25 cellular contexts compared by ENCODE assay signal in genomic region chr6:122734529-122735203, GRCh38. TPM values are rescaled to one million over a fixed set of nuclear protein-coding genes. Genes with fewer than 3 reads are reported as not detected.
DNase-seq lines count a peak whose midpoint lies in the region; FAIRE-seq and TF ChIP-seq lines count a peak whose summit lies in the region.
"Had no signal": no experiment of that assay in that cellular context is flagged by ENCODE, and none has a peak within 500 bp of the region (broad histone marks: within the 10 kb centered on the region; RNA-seq: fewer than 3 reads in every experiment).

No MANE protein-coding gene starts in this region.

- H3K56ac ChIP-seq in H1 (replicated peaks; ENCODE audit: insufficient read length, low read depth, low read length): no peak overlapping the region

- H3K36me3 ChIP-seq in ACC112 (ENCODE audit: insufficient read depth, low read length) (no peaks in the 10 kb centered on the region), H1 (ENCODE audit: control insufficient read depth in 2 of 4, insufficient read depth in 4 of 4, low read length in 3 of 4) (no peaks in the 10 kb centered on the region), mesodermal cell (ENCODE audit: control insufficient read depth, insufficient read depth, low read length) (no peaks in the 10 kb centered on the region), GM23248 (ENCODE audit: low read depth) (no peaks in the 10 kb centered on the region)
- H3K36me3 ChIP-seq: gastroesophageal sphincter, left ventricle myocardium inferior, pancreas, right lobe of liver had no signal

- H3K79me2 ChIP-seq in ACC112 (ENCODE audit: control insufficient read depth, insufficient read depth, low read length, unreplicated experiment) (no peaks in the 10 kb centered on the region), H1 (ENCODE audit: control insufficient read depth in 1 of 2, insufficient read depth in 2 of 2, low read length in 2 of 2) (no peaks in the 10 kb centered on the region), GM23248 (ENCODE audit: insufficient read depth) (no peaks in the 10 kb centered on the region)

- H3K18ac ChIP-seq in H1 (ENCODE audit: extremely low read depth, low read length): no peak overlapping the region

- H3K4me1 ChIP-seq in ACC112 (ENCODE audit: control insufficient read depth, insufficient read depth, low read length, unreplicated experiment) (no peaks in the 10 kb centered on the region), H1 (replicated peaks in 1 of 4; ENCODE audit: control insufficient read depth in 3 of 4, insufficient read depth in 4 of 4, low read length in 3 of 4) (peaks cover 2 to 7% (median 6%) of the 10 kb centered on the region in 4 experiments; a peak in 5 of 7 replicates), mesodermal cell (ENCODE audit: control insufficient read depth, insufficient read depth, low read length, poor library complexity, severe bottlenecking) (no peaks in the 10 kb centered on the region), GM23248 (ENCODE audit: insufficient read depth) (no peaks in the 10 kb centered on the region)
- H3K4me1 ChIP-seq: gastroesophageal sphincter, left ventricle myocardium inferior, pancreas, right lobe of liver had no signal

- H4K91ac ChIP-seq in H1 (replicated peaks; ENCODE audit: insufficient read length, low read length): peak overlapping the region; percentile 15

- no peaks in the 10 kb centered on the region for H4K20me1 ChIP-seq in H1 (replicated peaks in 1 of 2; ENCODE audit: control insufficient read depth in 1 of 2, insufficient read depth in 2 of 2, low read length in 2 of 2)
- no peaks in the 10 kb centered on the region for H4K20me1 ChIP-seq in GM23248 (ENCODE audit: insufficient read depth)

- POLR2A ChIA-PET in H1 (lab: Charles Lee; ENCODE audit: partially characterized antibody): no interaction called here

- H3F3A ChIP-seq in GM23248 (ENCODE audit: insufficient read depth): no peaks in the 10 kb centered on the region

- H2AFZ ChIP-seq in ACC112 (ENCODE audit: low read length, unreplicated experiment) (peak overlapping the region; percentile 16), H1 (ENCODE audit: low read length) (0 out of 2 replicates have a peak overlapping the region, but pooled peaks have one; percentile 51), GM23248 (no peak overlapping the region)

- no peak overlapping the region for H4K8ac ChIP-seq in H1 (ENCODE audit: extremely low read depth, insufficient read depth, low read length)

- H3K9me3 ChIP-seq in H1 (ENCODE audit: insufficient read depth in 2 of 2, low read depth in 1 of 2, low read length in 1 of 2) (no peaks in the 10 kb centered on the region), mesodermal cell (ENCODE audit: control insufficient read depth, low read length) (no peaks in the 10 kb centered on the region), GM23248 (ENCODE audit: low read depth) (no peaks in the 10 kb centered on the region)
- H3K9me3 ChIP-seq: gastroesophageal sphincter, left ventricle myocardium inferior, pancreas, right lobe of liver had no signal

- no peak for TF ChIP-seq EP300 in H1 (IDR thresholded peaks at IDR 0.05; ENCODE audit: borderline replicate concordance in 1 of 2, low read depth in 2 of 2, low read length in 2 of 2)

- 55% methylated on average over 9 of the region's 9 CpGs; no CpG with 5 or more reads in 1 of the 2 experiments for WGBS in H1 (ENCODE audit: extremely low coverage in 1 of 2, insufficient coverage in 1 of 2, insufficient read length in 1 of 2, insufficient replicate concordance in 2 of 2, low coverage in 1 of 2, low lambda C conversion rate in 2 of 2, missing lambda C conversion rate in 1 of 2), 2 experiments
- 73 to 84% methylated on average over 3 of the region's 9 CpGs for WGBS in mesodermal cell (ENCODE audit: insufficient coverage in 2 of 2), 2 experiments
- WGBS in GM23248 (ENCODE audit: low coverage in 1 of 2, low lambda C conversion rate in 2 of 2, missing lambda C conversion rate in 2 of 2), 2 experiments: 19 to 27% methylated on average over 7 to 9 of the region's 9 CpGs

- no peak overlapping the region for H3K14ac ChIP-seq in H1 (ENCODE audit: insufficient read length)

- no peak for FAIRE-seq in H1 (lab: Jason Lieb, UNC)
- FAIRE-seq: astrocyte, colon, endothelial cell of umbilical vein, pancreas had no signal

- peak overlapping the region; percentile 50; the same call in 1 of the 2 replicates for H2BK20ac ChIP-seq in H1 (ENCODE audit: low read length)

- peak overlapping the region; percentile 9 for H4K5ac ChIP-seq in H1 (ENCODE audit: insufficient read length, low read depth, low read length)

- no peak overlapping the region for H2BK120ac ChIP-seq in H1 (replicated peaks; ENCODE audit: low read depth, low read length)

- H3K27me3 ChIP-seq in ACC112 (ENCODE audit: insufficient read depth, low read length) (0 out of 2 replicates have a peak, but pooled peaks cover 4% of the 10 kb centered on the region), H1 (replicated peaks in 1 of 4; ENCODE audit: control insufficient read depth in 3 of 4, extremely low read depth in 1 of 4, insufficient read depth in 3 of 4, low read length in 3 of 4) (no peaks in the 10 kb centered on the region), GM23248 (replicated peaks; ENCODE audit: insufficient read depth) (peaks cover 24% of the 10 kb centered on the region; the same call in 1 of the 2 replicates)
- H3K27me3 ChIP-seq: pancreas, right lobe of liver had no signal

- no peak overlapping the region for H3K4ac ChIP-seq in H1 (replicated peaks; ENCODE audit: insufficient read length, low read depth, low read length)

- TF ChIP-seq POLR2A in H1 (IDR thresholded peaks at IDR 0.05; ENCODE audit: control extremely low read depth in 1 of 2, low read depth in 2 of 2, low read length in 2 of 2): no peak

- no peak overlapping the region for H2BK5ac ChIP-seq in H1 (ENCODE audit: low read depth, low read length)

- TF ChIP-seq CTCF in H1 (IDR thresholded peaks at IDR 0.05; ENCODE audit: control extremely low read depth in 1 of 3, insufficient read depth in 1 of 3, low read depth in 1 of 3, low read length in 3 of 3): no peak

- DNase-seq in NCI-H187 treated with DMSO at 0.1 percent for 48 hours (lab: John Stamatoyannopoulos, UW) (peak; percentile 29), H1 (ENCODE audit: low read depth in 1 of 2, low spot score in 2 of 2) (no peak), NOMO-1 treated with dmso at 0.1 percent for 144 hours (lab: John Stamatoyannopoulos, UW; ENCODE audit: unreplicated experiment) (no peak), GM23248 (no peak), NOMO-1 (lab: John Stamatoyannopoulos, UW; ENCODE audit: unreplicated experiment in 2 of 2) (no peak), NCI-H2196 treated with DMSO at 0.1 percent for 48 hours (lab: John Stamatoyannopoulos, UW; ENCODE audit: unreplicated experiment) (no peak)
- DNase-seq: activated CD4-positive, alpha-beta memory T cell treated with anti-CD3 and anti-CD28 coated beads for 36 hours; activated naive CD4-positive, alpha-beta T cell treated with anti-CD3 and anti-CD28 coated beads, Interleukin-2, amount 10 ng/mL, durations not matched to agents 7 days and 5 days; EL; HCEC 1CT; KG1; left ventricle myocardium inferior; NCI-H1092; NCI-H2227 treated with DMSO at 0.1 percent for 48 hours; pancreas; right lobe of liver; SHP77 treated with DMSO at 0.1 percent for 48 hours; stimulated activated CD4-positive, alpha-beta T cell treated with anti-CD3 and anti-CD28 coated beads, Interleukin-1b, Interleukin-23, amount 100 ng/mL, for 48 hours had no signal

- no peaks in the 10 kb centered on the region for H3K9me2 ChIP-seq in GM23248 (ENCODE audit: insufficient read depth)

- peak overlapping the region; percentile 75; the same call in 1 of the 2 replicates for H2BK12ac ChIP-seq in H1 (ENCODE audit: low read depth, low read length)

- CTCF ChIA-PET in H1 (lab: Charles Lee; ENCODE audit: partially characterized antibody): interaction anchor here (0.6 to 9.4 kb wide), 5 partner anchors 9 to 211 kb away, joined by 3 to 179 read pairs (median 3); no protein-coding TSS in a partner anchor

- H3K27ac ChIP-seq in ACC112 (ENCODE audit: low read depth, low read length) (no peak overlapping the region), H1 (ENCODE audit: low read depth, low read length) (no peak overlapping the region), mesodermal cell (ENCODE audit: low read depth, low read length, severe bottlenecking) (peak overlapping the region; percentile 54), GM23248 (no peak overlapping the region)
- H3K27ac ChIP-seq: gastroesophageal sphincter, left ventricle myocardium inferior, pancreas, right lobe of liver had no signal

- no peak for TF ChIP-seq RAD21 in H1 (IDR thresholded peaks at IDR 0.05 in 1 of 2, conservative IDR thresholded peaks at IDR 0.05 in 1 of 2; ENCODE audit: low read depth in 2 of 2, low read length in 2 of 2)

- in situ Hi-C loops in GM23248 (cut with MboI): no loop called here

- H3K4me3 ChIP-seq in ACC112 (ENCODE audit: low read depth, low read length): no peak overlapping the region
- no peak overlapping the region for H3K4me3 ChIP-seq in H1 (ENCODE audit: extremely low read depth in 1 of 4, insufficient read depth in 2 of 4, low read depth in 3 of 4, low read length in 4 of 4)
- H3K4me3 ChIP-seq in mesodermal cell (ENCODE audit: extremely low read depth, insufficient read depth, low read length, poor library complexity, severe bottlenecking): no peak overlapping the region
- H3K4me3 ChIP-seq in GM23248: no peak overlapping the region
- H3K4me3 ChIP-seq: gastroesophageal sphincter, left ventricle myocardium inferior, pancreas, right lobe of liver had no signal

- H3K23me2 ChIP-seq in H1 (ENCODE audit: low read depth, low read length): no peaks in the 10 kb centered on the region; the same call in 1 of the 2 replicates

- H2AK5ac ChIP-seq in H1 (ENCODE audit: low read depth, low read length): no peak overlapping the region

- no peak overlapping the region; the same call in 1 of the 2 replicates for H2BK15ac ChIP-seq in H1 (ENCODE audit: low read length)

- no peak overlapping the region for H3K23ac ChIP-seq in H1 (ENCODE audit: insufficient read length)

- no peaks in the 10 kb centered on the region for H3K79me1 ChIP-seq in H1 (ENCODE audit: low read depth, low read length)

- H3K9ac ChIP-seq in H1 (replicated peaks in 1 of 4; ENCODE audit: extremely low read depth in 1 of 4, low read depth in 3 of 4, low read length in 3 of 4) (no peak overlapping the region), GM23248 (no peak overlapping the region)

- H3K4me2 ChIP-seq in H1 (ENCODE audit: insufficient read depth in 1 of 2, low read depth in 2 of 2, low read length in 2 of 2): 0 out of 4 replicates have a peak overlapping the region, but pooled peaks of 1 of the 2 experiments have one; percentile 28
- no peak overlapping the region for H3K4me2 ChIP-seq in GM23248 (ENCODE audit: unreplicated experiment)

RNA-seq across cellular contexts. Expression of gene FABP7, which starts 44.9 kb away (rescaled TPM):
- total RNA-seq in H1 (2021; fragmentation: NEBNext Ultra II Directional; extraction: Animal tissue kit (Norgen Biotek cat#: 25700)): 13.1 and 14.0 TPM in 2 replicates
- polyA plus RNA-seq in H1 (2011; rRNA removed) (3.6 and 10.6 TPM in 2 replicates), GM23248 (2016; fragmentation: Nextera tagmentation; extraction: Ambion mirVana) (not detected in 2 replicates)
- 14.1 TPM for polyA plus RNA-seq in H1 (2011; cell fraction: cytosol; rRNA removed)
- 2.1 TPM for polyA plus RNA-seq in H1 (2011; cell fraction: nucleus; rRNA removed)
- 13.7 to 26.6 TPM (median 15.3 TPM) in 4 replicates for polyA plus RNA-seq in H1 (2012, experiment 1 of 2)
- 5.9 TPM for polyA plus RNA-seq in H1 (2012, experiment 2 of 2)
- polyA plus RNA-seq in H1 (2013, experiment 1 of 2): 8.0 TPM
- polyA plus RNA-seq in H1 (2013, experiment 2 of 2): 7.7 TPM
- polyA minus RNA-seq in H1 (2011; rRNA and poly(A)+ RNA removed): 1.6 and 4.9 TPM in 2 replicates
- not detected for polyA minus RNA-seq in H1 (2011; cell fraction: cytosol; rRNA and poly(A)+ RNA removed)
- 1.5 TPM for polyA minus RNA-seq in H1 (2011; cell fraction: nucleus; rRNA and poly(A)+ RNA removed)
- polyA plus RNA-seq in mesodermal cell (2013, experiment 1 of 2): 8.1 TPM
- 6.1 TPM for polyA plus RNA-seq in mesodermal cell (2013, experiment 2 of 2)
- total RNA-seq in GM23248 (2014; rRNA removed; shearing (Covaris generic)): not detected in 2 replicates
- total RNA-seq: activated CD4-positive, alpha-beta memory T cell treated with anti-CD3 and anti-CD28 coated beads for 36 hours; endothelial cell of umbilical vein; left ventricle myocardium inferior; pancreas; right lobe of liver; T-helper 1 cell treated with Interleukin-12 subunit alpha and Interleukin-12 subunit beta and Interleukin-4 antibody, amounts not matched to agents 30 ng/mL and 1 ng/mL, for 36 hours had no signal
- polyA plus RNA-seq: endothelial cell of umbilical vein, pancreas had no signal

RNA-seq across cellular contexts. Expression of gene SMPDL3A, which starts 54.4 kb away (rescaled TPM):
- 2.6 and 3.5 TPM in 2 replicates for total RNA-seq in H1 (2021; fragmentation: NEBNext Ultra II Directional; extraction: Animal tissue kit (Norgen Biotek cat#: 25700))
- polyA plus RNA-seq in H1 (2011; rRNA removed) (3.7 and 3.9 TPM in 2 replicates), GM23248 (2016; fragmentation: Nextera tagmentation; extraction: Ambion mirVana) (14.3 and 15.4 TPM in 2 replicates)
- 3.1 TPM for polyA plus RNA-seq in H1 (2011; cell fraction: cytosol; rRNA removed)
- 3.4 TPM for polyA plus RNA-seq in H1 (2011; cell fraction: nucleus; rRNA removed)
- 1.6 to 3.4 TPM (median 2.4 TPM) in 4 replicates for polyA plus RNA-seq in H1 (2012, experiment 1 of 2)
- 0.34 TPM for polyA plus RNA-seq in H1 (2012, experiment 2 of 2)
- polyA plus RNA-seq in H1 (2013, experiment 1 of 2): 4.9 TPM
- polyA plus RNA-seq in H1 (2013, experiment 2 of 2): 4.9 TPM
- polyA minus RNA-seq in H1 (2011; rRNA and poly(A)+ RNA removed): 1.4 and 1.7 TPM in 2 replicates
- polyA minus RNA-seq in H1 (2011; cell fraction: cytosol; rRNA and poly(A)+ RNA removed): 3.2 TPM
- 1.8 TPM for polyA minus RNA-seq in H1 (2011; cell fraction: nucleus; rRNA and poly(A)+ RNA removed)
- 6.8 TPM for polyA plus RNA-seq in mesodermal cell (2013, experiment 1 of 2)
- 7.0 TPM for polyA plus RNA-seq in mesodermal cell (2013, experiment 2 of 2)
- 10.8 and 13.4 TPM in 2 replicates for total RNA-seq in GM23248 (2014; rRNA removed; shearing (Covaris generic))

Comparison
In these comparisons a context has a peak if more than half of its experiments do, and no peak if none do; other contexts are left out.
1. RNA of gene FABP7, which starts 44.9 kb away (total RNA-seq): 13.1 to 14.0 TPM in H1; not detected in GM23248; every median in the first group is over 10 times any median in the second.